1 cellular context compared by ENCODE assay signal in the genomic region with DNA sequence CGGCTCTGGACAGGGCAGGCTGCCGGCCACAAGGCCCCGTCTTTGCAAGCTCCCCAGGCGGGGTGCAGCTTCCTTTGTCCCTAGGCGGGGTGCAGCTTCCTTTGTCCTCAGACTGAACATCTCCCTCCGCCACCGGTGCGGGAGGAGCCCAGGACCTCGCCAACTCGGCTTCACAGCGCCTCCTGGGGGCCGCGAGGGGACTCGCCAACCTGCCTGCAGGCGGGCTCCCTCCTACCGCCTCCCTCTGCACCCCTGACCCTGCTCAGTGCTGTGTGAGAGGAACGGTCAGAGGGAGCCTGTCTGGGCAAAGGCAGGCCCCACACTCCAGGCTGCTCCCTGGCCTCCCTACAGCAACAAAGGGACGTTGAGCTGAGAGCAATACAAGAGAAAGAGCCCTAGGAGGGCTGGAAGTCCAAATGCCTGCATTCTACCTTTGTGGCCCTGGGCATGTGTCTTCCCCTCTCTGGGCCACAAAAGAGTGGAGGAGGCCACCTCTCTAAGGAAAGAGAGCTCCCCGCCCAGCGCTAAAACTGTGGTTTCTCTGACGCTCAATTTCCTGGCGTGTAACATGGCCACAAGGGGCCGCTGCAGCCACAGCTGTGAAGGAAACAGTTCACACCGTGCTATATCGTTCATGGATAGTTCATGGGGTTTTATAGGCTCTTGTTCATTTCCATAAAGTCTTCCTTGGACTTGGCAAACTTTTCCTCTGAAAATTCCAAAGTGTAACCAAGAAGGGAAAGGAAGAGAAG.
A peak's percentile ranks its signal among the peaks of the same experiment; 100 is the strongest.
TF ChIP-seq lines count a peak whose summit lies in the region.

No MANE protein-coding gene starts in this region.

TF ChIP-seq in HEK293, 187 proteins besides CTCF, POLR2A, EP300 and RAD21 (continued from another document):
- TF ChIP-seq ZNF701 (tag by site-specific recombination; IDR thresholded peaks at IDR 0.05) (peak; percentile 25; the same call in 1 of the 2 replicates), ZNF792 (tag by site-specific recombination; IDR thresholded peaks at IDR 0.05) (no peak), ZNF585B (tag by site-specific recombination; IDR thresholded peaks at IDR 0.05) (no peak), ZNF692 (tag by site-specific recombination; IDR thresholded peaks at IDR 0.05) (peak; percentile 55; the same call in 1 of the 2 replicates), ZIC2 (tag by site-specific recombination; IDR thresholded peaks at IDR 0.05) (peak; percentile 61), ZNF48 (tag by site-specific recombination; IDR thresholded peaks at IDR 0.05) (no peak), ZNF23 (tag by site-specific recombination; IDR thresholded peaks at IDR 0.05; ENCODE audit: borderline replicate concordance) (no peak), ZNF239 (tag by site-specific recombination; IDR thresholded peaks at IDR 0.05) (no peak), ZNF423 (tag by site-specific recombination; IDR thresholded peaks at IDR 0.05) (0 out of 2 replicates have a peak, but pooled peaks have one; percentile 49), GLIS1 (tag by site-specific recombination; IDR thresholded peaks at IDR 0.05) (peak; percentile 41; the same call in 1 of the 2 replicates), SETDB1 (IDR thresholded peaks at IDR 0.05; ENCODE audit: insufficient read length, low read length) (peak; percentile 9), IKZF3 (tag by site-specific recombination; IDR thresholded peaks at IDR 0.05) (peak; percentile 55; the same call in 1 of the 2 replicates), ZNF350 (tag by site-specific recombination; IDR thresholded peaks at IDR 0.05) (no peak), ZNF2 (tag by site-specific recombination; IDR thresholded peaks at IDR 0.05) (peak; percentile 92), ZNF658 (tag by site-specific recombination; IDR thresholded peaks at IDR 0.05) (no peak)
